ENCODE assay signal across 23 cellular contexts in the genomic region with DNA sequence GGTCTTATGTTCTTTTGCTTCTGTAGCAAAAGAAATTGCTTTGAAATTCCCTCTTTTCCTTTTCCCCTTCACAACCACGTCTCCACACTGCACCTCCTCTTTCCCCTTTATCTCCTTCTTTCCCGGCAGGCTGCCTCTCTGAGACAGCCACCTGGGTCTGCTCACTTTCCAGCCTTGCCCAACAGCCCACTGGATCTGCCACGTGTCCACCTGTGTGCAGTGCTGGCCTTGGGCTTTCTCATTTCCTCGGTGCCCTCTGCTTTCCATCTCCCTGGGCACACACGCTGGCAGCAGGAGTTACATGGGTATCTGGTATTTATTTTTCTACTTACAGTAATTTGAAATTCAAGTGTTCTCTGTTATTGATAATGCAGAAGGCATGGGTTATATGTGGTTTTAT.
"Had no signal": no experiment of that assay in that cellular context is flagged by ENCODE, and none has a peak within 500 bp of the region (broad histone marks: within the 10 kb centered on the region; RNA-seq: fewer than 3 reads in every experiment).

No MANE protein-coding gene starts in this region.

- H3K27me3 Mint-ChIP-seq: natural killer cell treated with Interleukin-12 subunit alpha and Interleukin-12 subunit beta and Interleukin-15 and Interleukin-18, amount 100 ng/mL, for 72 hours; stimulated activated naive B cell treated with anti-CD40 and anti-IgM and Interleukin-4, amounts not matched to agents 10 μg/mL and 1 μg/mL and 100 μg/mL, for 72 hours; stimulated activated naive CD8-positive, alpha-beta T cell treated with anti-CD3 and anti-CD28 coated beads, Interleukin-15, Interleukin-2, amounts not matched to agents 100 ng/mL and 50 ng/mL, for 24 hours had no signal

- DNase-seq: naive thymus-derived CD8-positive, alpha-beta T cell; nephron progenitor cell; nucleus accumbens; posterior cingulate gyrus; psoas muscle; right cardiac atrium; right lobe of liver; sigmoid colon; small intestine; stimulated activated CD4-positive, alpha-beta T cell treated with anti-CD3 and anti-CD28 coated beads, Interleukin-15, amount 100 ng/mL, for 24 hours; stimulated activated CD4-positive, alpha-beta T cell treated with anti-CD3 and anti-CD28 coated beads, Interleukin-2, amount 100 ng/mL, for 24 hours; stimulated activated CD4-positive, alpha-beta T cell treated with anti-CD3 and anti-CD28 coated beads, Interleukin-2, amount 100 ng/mL, for 48 hours; stimulated activated CD4-positive, alpha-beta T cell treated with anti-CD3 and anti-CD28 coated beads, Interleukin-4, amount 100 ng/mL, for 24 hours; stimulated activated naive B cell treated with anti-CD40 and anti-IgM and Interleukin-4, amounts not matched to agents 10 μg/mL and 1 μg/mL and 100 μg/mL, for 72 hours; stimulated activated naive CD4-positive, alpha-beta T cell treated with Interleukin-2 at 50 U/mL for 16 hours; stomach; thyroid gland; trophoblast cell; upper lobe of left lung had no signal

- ATAC-seq: naive thymus-derived CD8-positive, alpha-beta T cell; natural killer cell treated with Interleukin-12 subunit alpha and Interleukin-12 subunit beta and Interleukin-15 and Interleukin-18, amount 100 ng/mL, for 72 hours; psoas muscle; right cardiac atrium; stimulated activated effector memory CD8-positive, alpha-beta T cell treated with anti-CD3 and anti-CD28 coated beads, Interleukin-12 subunit alpha, Interleukin-12 subunit beta, amount 100 ng/mL, for 72 hours; stimulated activated naive B cell treated with anti-CD40 and anti-IgM and Interleukin-4, amounts not matched to agents 10 μg/mL and 1 μg/mL and 100 μg/mL, for 72 hours had no signal

- H3K4me3 Mint-ChIP-seq: naive thymus-derived CD8-positive, alpha-beta T cell; natural killer cell treated with Interleukin-12 subunit alpha and Interleukin-12 subunit beta and Interleukin-15 and Interleukin-18, amount 100 ng/mL, for 72 hours; nephron progenitor cell; neural crest cell; stimulated activated effector memory CD8-positive, alpha-beta T cell treated with anti-CD3 and anti-CD28 coated beads, Interleukin-12 subunit alpha, Interleukin-12 subunit beta, amount 100 ng/mL, for 72 hours; stimulated activated naive B cell treated with anti-CD40 and anti-IgM and Interleukin-4, amounts not matched to agents 10 μg/mL and 1 μg/mL and 100 μg/mL, for 72 hours; stimulated activated naive CD8-positive, alpha-beta T cell treated with anti-CD3 and anti-CD28 coated beads, Interleukin-15, Interleukin-2, amounts not matched to agents 100 ng/mL and 50 ng/mL, for 24 hours had no signal

- H3K36me3 Mint-ChIP-seq: naive thymus-derived CD8-positive, alpha-beta T cell; natural killer cell treated with Interleukin-12 subunit alpha and Interleukin-12 subunit beta and Interleukin-15 and Interleukin-18, amount 100 ng/mL, for 72 hours; stimulated activated effector memory CD8-positive, alpha-beta T cell treated with anti-CD3 and anti-CD28 coated beads, Interleukin-12 subunit alpha, Interleukin-12 subunit beta, amount 100 ng/mL, for 72 hours; stimulated activated naive B cell treated with anti-CD40 and anti-IgM and Interleukin-4, amounts not matched to agents 10 μg/mL and 1 μg/mL and 100 μg/mL, for 72 hours had no signal

- H3K27ac Mint-ChIP-seq: naive thymus-derived CD8-positive, alpha-beta T cell; natural killer cell treated with Interleukin-12 subunit alpha and Interleukin-12 subunit beta and Interleukin-15 and Interleukin-18, amount 100 ng/mL, for 72 hours; nephron progenitor cell; stimulated activated effector memory CD8-positive, alpha-beta T cell treated with anti-CD3 and anti-CD28 coated beads, Interleukin-12 subunit alpha, Interleukin-12 subunit beta, amount 100 ng/mL, for 72 hours; stimulated activated naive B cell treated with anti-CD40 and anti-IgM and Interleukin-4, amounts not matched to agents 10 μg/mL and 1 μg/mL and 100 μg/mL, for 72 hours; stimulated activated naive CD8-positive, alpha-beta T cell treated with anti-CD3 and anti-CD28 coated beads, Interleukin-15, Interleukin-2, amounts not matched to agents 100 ng/mL and 50 ng/mL, for 24 hours had no signal

- H3K4me1 Mint-ChIP-seq: naive thymus-derived CD8-positive, alpha-beta T cell; neural crest cell; stimulated activated effector memory CD8-positive, alpha-beta T cell treated with anti-CD3 and anti-CD28 coated beads, Interleukin-12 subunit alpha, Interleukin-12 subunit beta, amount 100 ng/mL, for 72 hours; stimulated activated naive B cell treated with anti-CD40 and anti-IgM and Interleukin-4, amounts not matched to agents 10 μg/mL and 1 μg/mL and 100 μg/mL, for 72 hours had no signal
